Comparison of ENCODE assay signal across 20 cellular contexts in the genomic region with DNA sequence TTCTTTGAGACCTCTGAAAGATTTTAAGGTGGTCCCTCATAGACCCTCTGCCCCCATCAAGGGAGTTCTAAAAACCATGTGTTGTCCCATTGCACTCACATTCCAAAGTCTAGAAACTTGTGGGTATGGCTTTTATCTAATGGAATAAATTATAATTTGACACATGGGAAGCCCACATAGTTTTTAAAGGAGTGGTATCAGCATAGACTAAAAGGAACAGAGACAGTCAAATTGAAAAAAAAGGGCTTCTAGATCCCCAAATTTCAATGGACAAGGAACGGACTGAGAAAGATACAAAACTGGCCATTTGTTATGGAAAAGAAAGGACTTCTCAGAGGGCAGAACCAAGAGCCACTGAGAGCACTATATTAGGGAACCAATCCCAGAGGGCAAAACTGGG.
"Had no signal": no experiment of that assay in that cellular context is flagged by ENCODE, and none has a peak within 500 bp of the region (broad histone marks: within the 10 kb centered on the region; RNA-seq: fewer than 3 reads in every experiment).

No MANE protein-coding gene starts in this region.

- DNase-seq: dorsolateral prefrontal cortex; effector memory CD4-positive, alpha-beta T cell; glutamatergic neuron; left lung; lower lobe of right lung; nephron progenitor cell; psoas muscle; retina; spleen; stimulated activated CD4-positive, alpha-beta T cell treated with anti-CD3 and anti-CD28 coated beads, Interleukin-15, amount 100 ng/mL, for 24 hours; stimulated activated CD4-positive, alpha-beta T cell treated with anti-CD3 and anti-CD28 coated beads, Interleukin-1b, Interleukin-23, amount 100 ng/mL, for 48 hours; stimulated activated CD4-positive, alpha-beta T cell treated with anti-CD3 and anti-CD28 coated beads, Interleukin-4, amount 100 ng/mL, for 24 hours; stimulated activated naive B cell treated with anti-CD40 and anti-IgM and Interleukin-4, amounts not matched to agents 10 μg/mL and 1 μg/mL and 100 μg/mL, for 72 hours; stimulated activated naive CD8-positive, alpha-beta T cell treated with anti-CD3 and anti-CD28 coated beads, Interleukin-15, amount 100 ng/mL, for 72 hours; testis; upper lobe of right lung had no signal

- H3K4me3 Mint-ChIP-seq: memory B cell; mesothelial cell of epicardium; nephron progenitor cell; stimulated activated naive B cell treated with anti-CD40 and anti-IgM and Interleukin-4, amounts not matched to agents 10 μg/mL and 1 μg/mL and 100 μg/mL, for 72 hours; stimulated activated naive CD8-positive, alpha-beta T cell treated with anti-CD3 and anti-CD28 coated beads, Interleukin-15, amount 100 ng/mL, for 72 hours had no signal

- H3K27me3 Mint-ChIP-seq: memory B cell; stimulated activated naive CD8-positive, alpha-beta T cell treated with anti-CD3 and anti-CD28 coated beads, Interleukin-15, amount 100 ng/mL, for 72 hours had no signal

- H3K27ac Mint-ChIP-seq: memory B cell; mesothelial cell of epicardium; nephron progenitor cell; stimulated activated naive B cell treated with anti-CD40 and anti-IgM and Interleukin-4, amounts not matched to agents 10 μg/mL and 1 μg/mL and 100 μg/mL, for 72 hours had no signal

- ATAC-seq: gastroesophageal sphincter; left lung; lower lobe of right lung; psoas muscle; sciatic nerve; stimulated activated naive B cell treated with anti-CD40 and anti-IgM and Interleukin-4, amounts not matched to agents 10 μg/mL and 1 μg/mL and 100 μg/mL, for 72 hours; stimulated activated naive CD8-positive, alpha-beta T cell treated with anti-CD3 and anti-CD28 coated beads, Interleukin-15, amount 100 ng/mL, for 72 hours; upper lobe of right lung had no signal

- H3K9me3 ChIP-seq: testis had no signal
